In genomic region chr10:132065491-132066105, GRCh38 we compare ENCODE assay signal across 8 cellular contexts. TPM values are rescaled to one million over a fixed set of nuclear protein-coding genes. Genes with fewer than 3 reads are reported as not detected.
DNase-seq lines count a peak whose midpoint lies in the region; TF ChIP-seq lines count a peak whose summit lies in the region.

JAKMIP3 (plus strand) TSS chr10:132065946; CDS start chr10:132104809, 38,863 bp downstream.

- TF ChIP-seq POLR2A in breast epithelium (IDR thresholded peaks at IDR 0.05), result no peak

- DNase-seq in AG10803 (ENCODE audit: low read depth), result peak; percentile 92
- DNase-seq in LHCN-M2 (ENCODE audit: low read depth), result peak; percentile 76
- peak in 1 of 2 donors; percentile 36 for DNase-seq in breast epithelium (ENCODE audit: low spot score in 2 of 2)
- DNase-seq in iPS-NIHi11 (ENCODE audit: low spot score), result peak; percentile 66
- peak; percentile 72 for DNase-seq in retina
- DNase-seq in NCI-H2196 treated with DMSO at 0.1 percent for 48 hours (lab: John Stamatoyannopoulos, UW; ENCODE audit: unreplicated experiment), result no peak
- DNase-seq in DMS 273 (lab: John Stamatoyannopoulos, UW; ENCODE audit: unreplicated experiment), result no peak
- no peak for DNase-seq in NCI-H2029 (lab: John Stamatoyannopoulos, UW)

- peaks cover 0 to 3% of the 10 kb centered on the region in 2 donors for H3K4me1 ChIP-seq in breast epithelium

- TF ChIP-seq CTCF in AG10803 (conservative IDR thresholded peaks at IDR 0.05; ENCODE audit: low read length) (no peak), breast epithelium (IDR thresholded peaks at IDR 0.05) (no peak)

- no peaks in the 10 kb centered on the region for H3K36me3 ChIP-seq in breast epithelium

- no peaks in the 10 kb centered on the region for H3K27me3 ChIP-seq in breast epithelium

- peak within 1 kb of the TSS; percentile 75 for H3K4me3 ChIP-seq in AG10803 (ENCODE audit: low read length)
- H3K4me3 ChIP-seq in breast epithelium, result peak within 1 kb of the TSS; percentile 39 to 74 (median 56)

- intact Hi-C loops in breast epithelium (cut with DNase I; ENCODE audit: low total_unique reads), result no loop called here

- peak within 1 kb of the TSS; percentile 62 to 82 for H3K27ac ChIP-seq in breast epithelium

- H3K9me3 ChIP-seq in breast epithelium, result no peaks in the 10 kb centered on the region

RNA-seq across cellular contexts. Expression of gene JAKMIP3, which starts in this region (rescaled TPM):
- not detected in 2 replicates for total RNA-seq in LHCN-M2 (2014; rRNA removed)
- polyA plus RNA-seq in LHCN-M2 (2012), result 0.04 TPM
- total RNA-seq in breast epithelium, result 1 to 10 TPM in 1 of 3 donors, under 1 TPM in 2; 0.16 to 1.3 (median 0.98) TPM

Comparison
In these comparisons a context has a peak if more than half of its experiments do, and no peak if none do; other contexts are left out.
1. Peak in DNase-seq in LHCN-M2; RNA of the gene not detected or under 1 TPM.
2. DNase-seq: peak in AG10803 (single experiment), iPS-NIHi11 (single experiment) and retina (single experiment); none in NCI-H2196 treated with DMSO at 0.1 percent for 48 hours (single experiment), DMS 273 (single experiment) and NCI-H2029 (single experiment).